Comparison of ENCODE assay signal across 16 cellular contexts in the genomic region with DNA sequence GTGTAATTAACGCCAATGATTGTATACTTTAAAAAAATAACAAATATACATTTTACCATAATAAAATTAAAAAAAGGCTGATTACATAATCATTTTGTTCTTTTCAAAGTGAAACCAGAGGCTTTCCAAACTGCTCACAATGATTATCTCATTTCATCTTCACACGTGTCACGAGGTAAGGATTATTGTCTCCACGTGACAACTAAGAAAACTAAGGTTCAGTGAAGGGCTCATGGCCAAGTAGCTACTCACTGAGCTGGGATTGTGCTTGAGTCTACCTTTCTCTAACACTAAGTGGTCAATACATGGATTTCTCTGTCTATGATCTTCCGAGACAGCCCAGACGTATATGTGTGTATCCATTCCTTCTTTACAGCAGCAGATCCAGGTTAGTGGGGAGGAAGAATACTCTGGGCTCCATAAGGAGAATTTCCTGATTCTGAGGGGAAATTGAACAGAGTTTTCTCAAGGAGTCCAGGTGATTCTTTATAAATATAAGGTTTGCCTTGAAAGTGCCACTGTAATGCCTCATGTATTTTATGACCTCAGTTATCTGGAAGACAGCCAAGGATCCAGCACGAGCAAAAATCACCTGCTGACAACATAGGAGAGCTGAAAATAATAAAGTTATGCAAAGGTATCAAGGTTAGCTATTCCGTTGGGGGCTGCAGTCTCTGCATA. TPM values are rescaled to one million over a fixed set of nuclear protein-coding genes. Genes with fewer than 3 reads are reported as not detected.
DNase-seq lines count a peak whose midpoint lies in the region; ATAC-seq, FAIRE-seq and TF ChIP-seq lines count a peak whose summit lies in the region.
"Had no signal": no experiment of that assay in that cellular context is flagged by ENCODE, and none has a peak within 500 bp of the region (broad histone marks: within the 10 kb centered on the region; RNA-seq: fewer than 3 reads in every experiment).

No MANE protein-coding gene starts in this region.

- no peak for FAIRE-seq in GM12891 (lab: Jason Lieb, UNC)
- FAIRE-seq: D721Med had no signal

- no peak for TF ChIP-seq CTCF in transverse colon (IDR thresholded peaks at IDR 0.05)

- no peaks in the 10 kb centered on the region for H3K27me3 ChIP-seq in transverse colon
- H3K27me3 ChIP-seq: gastrocnemius medialis had no signal

- no peak for ATAC-seq in GM18502 (IDR thresholded peaks at IDR 0.05; ENCODE audit: poor library complexity, unreplicated experiment)
- ATAC-seq: activated CD8-positive, alpha-beta T cell treated with anti-CD3 and anti-CD28 coated beads, Interleukin-2, amount 10 ng/mL, durations not matched to agents 7 days and 5 days; activated T-helper 17 cell treated with anti-CD3 and anti-CD28 coated beads, Interleukin-2, amount 50 U/mL, for 72 hours; gastrocnemius medialis; Panc1; right cardiac atrium had no signal

- intact Hi-C loops in transverse colon (cut with DNase I; ENCODE audit: low total_unique reads), result no loop called here

- H3K9me3 ChIP-seq in transverse colon, result no peaks in the 10 kb centered on the region
- H3K9me3 ChIP-seq: gastrocnemius medialis had no signal

- peak; percentile 42 to 49 for DNase-seq in SHP77 (lab: John Stamatoyannopoulos, UW)
- no peak for DNase-seq in SHP77 treated with DMSO at 0.1 percent for 48 hours (lab: John Stamatoyannopoulos, UW)
- DNase-seq in NCI-H2227 treated with DMSO at 0.1 percent for 48 hours (lab: John Stamatoyannopoulos, UW), result peak; percentile 12
- DNase-seq in epithelial cell of prostate (ENCODE audit: low read depth, low spot score), result peak; percentile 36
- DNase-seq in transverse colon, result peak; percentile 14
- no peak for DNase-seq in H4 (ENCODE audit: low spot score)
- no peak for DNase-seq in GM12891 (ENCODE audit: insufficient read length, low spot score)
- DNase-seq: activated CD8-positive, alpha-beta T cell treated with anti-CD3 and anti-CD28 coated beads, Interleukin-2, amount 10 ng/mL, durations not matched to agents 7 days and 5 days; gastrocnemius medialis; NCI-H446; right cardiac atrium; SW 1271 had no signal

- H3K27ac ChIP-seq in epithelial cell of prostate (peak overlapping the region; percentile 97), transverse colon (peak overlapping the region in 2 of 4 donors; percentile 54 to 72)
- H3K27ac ChIP-seq: gastrocnemius medialis had no signal

- TF ChIP-seq EP300 in transverse colon (IDR thresholded peaks at IDR 0.05; ENCODE audit: low read depth), result no peak

- TF ChIP-seq POLR2A in transverse colon (IDR thresholded peaks at IDR 0.05), result no peak
- no peak for TF ChIP-seq POLR2A in GM12891 (IDR thresholded peaks at IDR 0.05; ENCODE audit: low read depth, low read length)

- in situ Hi-C loops in transverse colon (cut with MboI; ENCODE audit: low pct_ligation_motif_present in 1 of 4, low pct_unique_long_range_greater_than_20kb in 1 of 4, low sequenced_read_pairs in 3 of 4), result no loop called here

- no peak overlapping the region for H3K4me3 ChIP-seq in transverse colon
- H3K4me3 ChIP-seq: gastrocnemius medialis had no signal

- WGBS in transverse colon (ENCODE audit: low coverage in 1 of 2), 2 donors, result 37 to 39% methylated on average over 6 to 8 of the region's 8 CpGs

- H3K36me3 ChIP-seq in transverse colon, result no peaks in the 10 kb centered on the region
- H3K36me3 ChIP-seq: gastrocnemius medialis had no signal

- H3K4me1 ChIP-seq in transverse colon, result peaks cover 0 to 14% (median 5%) of the 10 kb centered on the region in 4 donors
- H3K4me1 ChIP-seq: gastrocnemius medialis had no signal

TF ChIP-seq in GM12891, 5 proteins besides CTCF, POLR2A, EP300 and RAD21:
- TF ChIP-seq POU2F2 (IDR thresholded peaks at IDR 0.05; ENCODE audit: low read depth, low read length) (no peak), PAX5 (IDR thresholded peaks at IDR 0.05; ENCODE audit: insufficient read depth, low read length, severe bottlenecking) (no peak), TAF1 (IDR thresholded peaks at IDR 0.05; ENCODE audit: low read depth, low read length) (no peak), POLR2AphosphoS5 (IDR thresholded peaks at IDR 0.05; ENCODE audit: low read depth, low read length) (no peak), SPI1 (IDR thresholded peaks at IDR 0.05; ENCODE audit: low read depth, low read length) (no peak)

RNA-seq across cellular contexts. Expression of gene ACSL3, which starts 25.6 kb away (rescaled TPM):
- 10 to 100 TPM; 22.4 to 54.1 (median 42.3) TPM for total RNA-seq in transverse colon
- 115 and 128 TPM in 2 replicates for total RNA-seq in H4 (2014; rRNA removed; shearing (Covaris generic))
- 21.6 TPM for polyA plus RNA-seq in GM12891 (2012; ENCODE audit: low read depth, missing spikeins)

Comparison
In these comparisons a context has a peak if more than half of its experiments do, and no peak if none do; other contexts are left out.
1. DNase-seq: peak in SHP77 (2 of 2), NCI-H2227 treated with DMSO at 0.1 percent for 48 hours (single experiment), epithelial cell of prostate (single experiment) and transverse colon (single experiment); none in SHP77 treated with DMSO at 0.1 percent for 48 hours (single experiment), H4 (single experiment) and GM12891 (single experiment).